ENCODE assay signal across 11 cellular contexts in genomic region chr15:57941816-57942215, GRCh38.
"Had no signal": no experiment of that assay in that cellular context is flagged by ENCODE, and none has a peak within 500 bp of the region (broad histone marks: within the 10 kb centered on the region; RNA-seq: fewer than 3 reads in every experiment).

No MANE protein-coding gene starts in this region.

- H3K4me1 ChIP-seq: HAP-1 had no signal

- H3K4me3 ChIP-seq: GM23248, GM23338, HAP-1 had no signal

- H3K4me2 ChIP-seq: GM23338 had no signal

- H2AFZ ChIP-seq: GM23248, GM23338 had no signal

- H3K9ac ChIP-seq: GM23248 had no signal

- ATAC-seq: GM23338, HCT116 had no signal

- DNase-seq: GM23248, GOT3, H7, H9, HCEC 1CT, HFFc6 had no signal

- FAIRE-seq: H1, H54 had no signal

- H3K9me3 ChIP-seq: HAP-1 had no signal

- H3K27ac ChIP-seq: GM23248 had no signal

- H3K36me3 ChIP-seq: HAP-1 had no signal
